1 cellular context compared by ENCODE assay signal in the genomic region with DNA sequence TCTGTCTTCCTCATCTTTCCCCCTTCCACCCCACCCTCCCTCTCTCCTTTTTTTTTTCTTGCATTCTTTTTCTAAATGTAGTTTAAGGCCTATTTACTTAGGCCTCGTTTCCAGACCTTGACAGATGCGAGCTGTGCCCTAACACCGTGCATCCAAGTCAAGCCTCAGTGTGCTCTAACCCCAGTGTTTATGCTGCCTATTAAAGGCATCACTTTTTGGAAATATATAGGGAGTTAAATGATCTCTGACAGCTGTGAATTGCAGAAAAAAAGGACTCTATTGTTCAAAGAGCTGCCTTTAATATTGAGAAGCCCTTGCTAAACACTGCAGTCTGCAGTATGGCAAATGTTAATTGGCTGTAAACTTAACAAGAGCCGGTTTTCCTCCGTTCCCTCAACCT.
TF ChIP-seq lines count a peak whose summit lies in the region.

No MANE protein-coding gene starts in this region.

TF ChIP-seq in SK-N-SH, 30 proteins besides CTCF, POLR2A, EP300 and RAD21 (continued from another document):
- TF ChIP-seq, protein P1, sequence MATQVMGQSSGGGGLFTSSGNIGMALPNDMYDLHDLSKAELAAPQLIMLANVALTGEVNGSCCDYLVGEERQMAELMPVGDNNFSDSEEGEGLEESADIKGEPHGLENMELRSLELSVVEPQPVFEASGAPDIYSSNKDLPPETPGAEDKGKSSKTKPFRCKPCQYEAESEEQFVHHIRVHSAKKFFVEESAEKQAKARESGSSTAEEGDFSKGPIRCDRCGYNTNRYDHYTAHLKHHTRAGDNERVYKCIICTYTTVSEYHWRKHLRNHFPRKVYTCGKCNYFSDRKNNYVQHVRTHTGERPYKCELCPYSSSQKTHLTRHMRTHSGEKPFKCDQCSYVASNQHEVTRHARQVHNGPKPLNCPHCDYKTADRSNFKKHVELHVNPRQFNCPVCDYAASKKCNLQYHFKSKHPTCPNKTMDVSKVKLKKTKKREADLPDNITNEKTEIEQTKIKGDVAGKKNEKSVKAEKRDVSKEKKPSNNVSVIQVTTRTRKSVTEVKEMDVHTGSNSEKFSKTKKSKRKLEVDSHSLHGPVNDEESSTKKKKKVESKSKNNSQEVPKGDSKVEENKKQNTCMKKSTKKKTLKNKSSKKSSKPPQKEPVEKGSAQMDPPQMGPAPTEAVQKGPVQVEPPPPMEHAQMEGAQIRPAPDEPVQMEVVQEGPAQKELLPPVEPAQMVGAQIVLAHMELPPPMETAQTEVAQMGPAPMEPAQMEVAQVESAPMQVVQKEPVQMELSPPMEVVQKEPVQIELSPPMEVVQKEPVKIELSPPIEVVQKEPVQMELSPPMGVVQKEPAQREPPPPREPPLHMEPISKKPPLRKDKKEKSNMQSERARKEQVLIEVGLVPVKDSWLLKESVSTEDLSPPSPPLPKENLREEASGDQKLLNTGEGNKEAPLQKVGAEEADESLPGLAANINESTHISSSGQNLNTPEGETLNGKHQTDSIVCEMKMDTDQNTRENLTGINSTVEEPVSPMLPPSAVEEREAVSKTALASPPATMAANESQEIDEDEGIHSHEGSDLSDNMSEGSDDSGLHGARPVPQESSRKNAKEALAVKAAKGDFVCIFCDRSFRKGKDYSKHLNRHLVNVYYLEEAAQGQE (IDR thresholded peaks at IDR 0.05; ENCODE audit: low read depth, low read length): no peak
- TF ChIP-seq SIN3A (IDR thresholded peaks at IDR 0.05; ENCODE audit: borderline replicate concordance, low read depth, low read length) (no peak), TCF12 (IDR thresholded peaks at IDR 0.05) (no peak), ELF1 (IDR thresholded peaks at IDR 0.05) (no peak)
- TF ChIP-seq, protein P2, sequence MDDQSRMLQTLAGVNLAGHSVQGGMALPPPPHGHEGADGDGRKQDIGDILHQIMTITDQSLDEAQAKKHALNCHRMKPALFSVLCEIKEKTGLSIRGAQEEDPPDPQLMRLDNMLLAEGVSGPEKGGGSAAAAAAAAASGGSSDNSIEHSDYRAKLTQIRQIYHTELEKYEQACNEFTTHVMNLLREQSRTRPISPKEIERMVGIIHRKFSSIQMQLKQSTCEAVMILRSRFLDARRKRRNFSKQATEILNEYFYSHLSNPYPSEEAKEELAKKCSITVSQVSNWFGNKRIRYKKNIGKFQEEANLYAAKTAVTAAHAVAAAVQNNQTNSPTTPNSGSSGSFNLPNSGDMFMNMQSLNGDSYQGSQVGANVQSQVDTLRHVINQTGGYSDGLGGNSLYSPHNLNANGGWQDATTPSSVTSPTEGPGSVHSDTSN (IDR thresholded peaks at IDR 0.05): no peak
TF ChIP-seq in SK-N-SH: peak in this region for 0.
